ENCODE assay signal across 16 cellular contexts in the genomic region with DNA sequence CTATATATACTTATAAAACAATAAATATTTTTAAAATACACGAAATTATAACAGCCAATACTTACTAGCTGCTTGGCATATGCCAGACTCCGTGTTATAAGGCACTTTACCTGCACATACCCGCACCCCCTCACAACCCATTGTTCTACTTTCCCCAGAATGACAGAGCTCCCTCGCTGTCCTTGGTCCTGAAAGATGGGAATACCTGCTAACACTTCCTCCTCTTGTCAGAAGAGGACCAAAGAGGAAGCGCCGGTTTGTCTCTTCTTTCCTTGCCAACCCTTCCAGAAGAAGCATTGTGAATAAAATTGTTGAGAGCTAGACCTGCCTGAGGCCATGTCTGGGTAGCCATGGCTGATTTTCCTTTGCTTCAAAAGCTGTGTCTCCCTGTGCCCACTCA.
DNase-seq lines count a peak whose midpoint lies in the region; ATAC-seq and TF ChIP-seq lines count a peak whose summit lies in the region.
"Had no signal": no experiment of that assay in that cellular context is flagged by ENCODE, and none has a peak within 500 bp of the region (broad histone marks: within the 10 kb centered on the region; RNA-seq: fewer than 3 reads in every experiment).

No MANE protein-coding gene starts in this region.

- CTCF ChIA-PET in MCF 10A (lab: Yijun Ruan, JAX) (interaction anchor here (1.5 kb wide), 1 partner anchor 11 kb away, joined by 5 read pairs; no protein-coding TSS in a partner anchor), mammary epithelial cell (lab: Charles Lee; ENCODE audit: low non-redundant PET) (no interaction called here)

- WGBS in mammary epithelial cell (ENCODE audit: low coverage, missing lambda C conversion rate): 13% methylated on average over 6 of the region's 6 CpGs
- 28 to 33% methylated on average over 6 of the region's 6 CpGs for WGBS in testis, 2 donors

- DNase-seq in MCF 10A (ENCODE audit: unreplicated experiment) (peak; percentile 0), mammary epithelial cell (no peak), NCI-H1048 (lab: John Stamatoyannopoulos, UW) (peak; percentile 20), astrocyte of the hippocampus (ENCODE audit: low read depth, low spot score) (peak; percentile 24), testis (peak; percentile 24), C1 segment of cervical spinal cord (lab: John Stamatoyannopoulos, UW) (no peak)
- DNase-seq: activated CD4-positive, alpha-beta T cell treated with anti-CD3 and anti-CD28 coated beads, Interleukin-2, amount 50 U/mL, for 4 hours; activated gamma-delta T cell treated with Interleukin-2 at 50 U/mL for 16 hours; midbrain; NCI-H1417 treated with DMSO at 0.1 percent for 48 hours; NCI-H524; stimulated activated CD4-positive, alpha-beta T cell treated with anti-CD3 and anti-CD28 coated beads, Interleukin-2, amount 100 ng/mL, for 24 hours had no signal

- H3K4me3 ChIP-seq in mammary epithelial cell (replicated peaks in 1 of 3; ENCODE audit: insufficient read depth in 1 of 3, low read depth in 2 of 3, low read length in 3 of 3) (no peak overlapping the region), testis (no peak overlapping the region)
- H3K4me3 ChIP-seq: cardiac muscle cell had no signal

- no peak overlapping the region for H3K4me3 Mint-ChIP-seq in MCF 10A (ENCODE audit: unreplicated experiment)
- H3K4me3 Mint-ChIP-seq: stimulated activated memory B cell treated with anti-CD40 and anti-IgM and Interleukin-4, amounts not matched to agents 10 μg/mL and 1 μg/mL and 100 μg/mL, for 72 hours had no signal

- H3K9ac ChIP-seq in mammary epithelial cell (ENCODE audit: insufficient read depth, low read length): no peak overlapping the region

- in situ Hi-C loops in mammary epithelial cell (cut with MboI; ENCODE audit: low sequenced_read_pairs in 2 of 2): no loop called here

- no peaks in the 10 kb centered on the region for H3K36me3 Mint-ChIP-seq in MCF 10A (ENCODE audit: insufficient read depth, unreplicated experiment)
- H3K36me3 Mint-ChIP-seq: stimulated activated memory B cell treated with anti-CD40 and anti-IgM and Interleukin-4, amounts not matched to agents 10 μg/mL and 1 μg/mL and 100 μg/mL, for 72 hours had no signal

- H3K9me3 Mint-ChIP-seq in MCF 10A (ENCODE audit: unreplicated experiment): peaks cover 27% of the 10 kb centered on the region

- no peak overlapping the region for H3K27ac ChIP-seq in mammary epithelial cell (ENCODE audit: insufficient read depth, low read depth, low read length)
- no peak overlapping the region for H3K27ac ChIP-seq in testis
- H3K27ac ChIP-seq: cardiac muscle cell had no signal

- no peak overlapping the region for H3K27ac Mint-ChIP-seq in MCF 10A (ENCODE audit: low read depth, unreplicated experiment)
- H3K27ac Mint-ChIP-seq: stimulated activated memory B cell treated with anti-CD40 and anti-IgM and Interleukin-4, amounts not matched to agents 10 μg/mL and 1 μg/mL and 100 μg/mL, for 72 hours had no signal

- BruUV-seq in MCF 10A (replicated peaks; lab: Mats Ljungman, UMichigan): no TSS peak
- BruUV-seq in mammary epithelial cell (replicated peaks; lab: Mats Ljungman, UMichigan): no TSS peak

- no peak overlapping the region for H2AFZ ChIP-seq in mammary epithelial cell (ENCODE audit: low read depth, low read length)

- no peaks in the 10 kb centered on the region for H4K20me1 ChIP-seq in mammary epithelial cell (ENCODE audit: insufficient read depth, low read length)

- intact Hi-C loops in MCF 10A (cut with micrococcal nuclease) (no loop called here), mammary epithelial cell (cut with micrococcal nuclease) (no loop called here), testis (cut with DNase I; ENCODE audit: low total_unique reads) (no loop called here)

- no peaks in the 10 kb centered on the region for H3K9me3 ChIP-seq in mammary epithelial cell (replicated peaks; ENCODE audit: insufficient read depth, low read length)
- no peaks in the 10 kb centered on the region for H3K9me3 ChIP-seq in testis

- POLR2A ChIA-PET in MCF 10A (lab: Yijun Ruan, JAX): no interaction called here

- no peak for TF ChIP-seq POLR2A in testis (IDR thresholded peaks at IDR 0.05)

- H3K27me3 ChIP-seq in mammary epithelial cell (ENCODE audit: insufficient read depth, low read length): no peaks in the 10 kb centered on the region
- H3K27me3 ChIP-seq in testis: no peaks in the 10 kb centered on the region
- H3K27me3 ChIP-seq: cardiac muscle cell had no signal

- ATAC-seq in HG03097 (IDR thresholded peaks at IDR 0.05; ENCODE audit: low FRiP score, unreplicated experiment) (no peak), HG03159 (IDR thresholded peaks at IDR 0.05; ENCODE audit: unreplicated experiment) (no peak)
- ATAC-seq: stimulated activated memory B cell treated with anti-CD40 and anti-IgM and Interleukin-4, amounts not matched to agents 10 μg/mL and 1 μg/mL and 100 μg/mL, for 72 hours had no signal

- H3K27me3 Mint-ChIP-seq in MCF 10A (ENCODE audit: insufficient read depth, unreplicated experiment): no peaks in the 10 kb centered on the region
- H3K27me3 Mint-ChIP-seq: stimulated activated memory B cell treated with anti-CD40 and anti-IgM and Interleukin-4, amounts not matched to agents 10 μg/mL and 1 μg/mL and 100 μg/mL, for 72 hours had no signal

- dilution Hi-C loops in mammary epithelial cell (cut with HindIII; ENCODE audit: low sequenced_read_pairs): no loop called here

- H3K36me3 ChIP-seq in mammary epithelial cell (ENCODE audit: insufficient read depth, low read length) (no peaks in the 10 kb centered on the region), testis (ENCODE audit: low read depth, missing control alignments) (no peaks in the 10 kb centered on the region)
- H3K36me3 ChIP-seq: cardiac muscle cell had no signal

- no peak for TF ChIP-seq CTCF in MCF 10A (IDR thresholded peaks at IDR 0.05; ENCODE audit: unreplicated experiment)
- TF ChIP-seq CTCF in mammary epithelial cell (conservative IDR thresholded peaks at IDR 0.05 in 1 of 2, IDR thresholded peaks at IDR 0.05 in 1 of 2; ENCODE audit: extremely low read depth in 1 of 2, insufficient read depth in 1 of 2, low read depth in 1 of 2, low read length in 2 of 2): no peak
- TF ChIP-seq CTCF in testis (IDR thresholded peaks at IDR 0.05): no peak

- no peaks in the 10 kb centered on the region for H3K79me2 ChIP-seq in mammary epithelial cell (ENCODE audit: insufficient read depth, low read length)

- H3K4me1 ChIP-seq in mammary epithelial cell (ENCODE audit: insufficient read depth, low read length) (no peaks in the 10 kb centered on the region), testis (no peaks in the 10 kb centered on the region)

- H3K4me1 Mint-ChIP-seq in MCF 10A (ENCODE audit: insufficient read depth, unreplicated experiment): no peaks in the 10 kb centered on the region
- H3K4me1 Mint-ChIP-seq: stimulated activated memory B cell treated with anti-CD40 and anti-IgM and Interleukin-4, amounts not matched to agents 10 μg/mL and 1 μg/mL and 100 μg/mL, for 72 hours had no signal

- no peak overlapping the region for H3K4me2 ChIP-seq in mammary epithelial cell (ENCODE audit: insufficient read depth, low read depth, low read length)

Comparison
In these comparisons a context has a peak if more than half of its experiments do, and no peak if none do; other contexts are left out.
1. DNase-seq: peak in MCF 10A (single experiment), NCI-H1048 (single experiment), astrocyte of the hippocampus (single experiment) and testis (single experiment); none in mammary epithelial cell (single experiment) and C1 segment of cervical spinal cord (0 of 14).